Comparison of ENCODE assay signal across 19 cellular contexts in the genomic region with DNA sequence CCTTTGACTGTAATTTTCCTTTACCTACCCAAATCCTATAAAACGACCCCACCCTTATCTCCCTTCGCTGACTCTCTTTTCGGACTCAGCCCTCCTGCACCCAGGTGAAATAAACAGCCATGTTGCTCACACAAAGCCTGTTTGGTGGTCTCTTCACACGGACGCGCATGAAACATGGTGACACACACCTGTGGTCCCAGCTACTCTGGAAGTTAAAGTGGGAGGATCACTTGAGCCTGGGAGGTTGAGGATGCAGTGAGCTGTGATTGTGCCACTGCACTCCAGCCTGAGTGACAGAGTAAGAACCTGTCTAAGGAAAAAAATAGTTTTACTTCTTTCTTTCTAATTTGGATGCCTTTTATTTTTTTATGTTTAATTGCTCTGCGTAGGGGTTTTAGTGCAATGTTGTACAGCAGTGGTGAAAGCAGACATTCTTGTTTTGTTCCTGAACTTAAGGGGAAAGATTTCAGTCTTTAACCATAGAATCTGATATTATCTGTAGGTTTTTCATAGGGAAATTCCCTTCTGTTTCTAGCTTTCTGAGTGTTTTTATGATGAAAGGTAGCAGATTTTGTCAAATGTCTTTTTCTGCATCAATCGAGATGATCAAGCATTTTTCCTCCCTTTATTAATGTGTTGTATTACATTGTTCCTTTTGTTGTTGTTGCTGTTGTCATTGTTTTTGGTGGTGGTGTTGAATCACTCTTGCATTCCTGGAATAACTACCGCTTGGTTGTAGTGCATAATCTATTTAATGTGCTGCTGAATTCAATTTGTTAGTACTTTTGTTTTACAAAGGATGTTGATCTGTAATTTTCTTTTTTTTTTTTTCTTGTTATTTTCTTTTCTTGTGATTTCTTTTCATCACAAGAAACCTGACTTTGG.
A peak's percentile ranks its signal among the peaks of the same experiment; 100 is the strongest.
DNase-seq lines count a peak whose midpoint lies in the region; ATAC-seq and TF ChIP-seq lines count a peak whose summit lies in the region.
"Had no signal": no experiment of that assay in that cellular context is flagged by ENCODE, and none has a peak within 500 bp of the region (broad histone marks: within the 10 kb centered on the region; RNA-seq: fewer than 3 reads in every experiment).

No MANE protein-coding gene starts in this region.

- H3K36me3 Mint-ChIP-seq in T-helper 17 cell (ENCODE audit: low read depth) (no peaks in the 10 kb centered on the region), nephron progenitor cell (ENCODE audit: low read depth) (peaks cover 5% of the 10 kb centered on the region)
- H3K36me3 Mint-ChIP-seq: activated naive CD8-positive, alpha-beta T cell treated with anti-CD3 and anti-CD28 coated beads for 36 hours; CD14-positive monocyte; IgD-negative memory B cell had no signal

- H3K4me3 Mint-ChIP-seq in T-helper 17 cell (no peak overlapping the region), nephron progenitor cell (no peak overlapping the region)
- H3K4me3 Mint-ChIP-seq: activated B cell treated with CpG ODN at 0.5 μM for 24 hours; activated naive CD8-positive, alpha-beta T cell treated with anti-CD3 and anti-CD28 coated beads for 36 hours; CD14-positive monocyte; IgD-negative memory B cell; nephron had no signal

- H3K4me1 Mint-ChIP-seq in T-helper 17 cell (peaks cover 8% of the 10 kb centered on the region), nephron progenitor cell (peaks cover 19% of the 10 kb centered on the region)
- H3K4me1 Mint-ChIP-seq: activated B cell treated with CpG ODN at 0.5 μM for 24 hours, CD14-positive monocyte, IgD-negative memory B cell, nephron had no signal

- peak; percentile 43 for DNase-seq in GM04503 (ENCODE audit: low read depth)
- DNase-seq in T-helper 17 cell = no peak
- DNase-seq in fibroblast of gingiva (ENCODE audit: low read depth) = peak; percentile 31
- DNase-seq in nephron progenitor cell = no peak
- no peak for DNase-seq in Right ventricle myocardium superior
- DNase-seq in DMS53 (lab: John Stamatoyannopoulos, UW) = no peak
- no peak for DNase-seq in NOMO-1 treated with DMSO at 0.1 percent for 48 hours (lab: John Stamatoyannopoulos, UW; ENCODE audit: unreplicated experiment)
- DNase-seq: activated B cell treated with CpG ODN at 0.5 μM for 24 hours; activated CD8-positive, alpha-beta memory T cell treated with anti-CD3 and anti-CD28 coated beads, Interleukin-2, amount 50 U/mL, for 4 hours; activated naive CD8-positive, alpha-beta T cell treated with anti-CD3 and anti-CD28 coated beads for 36 hours; DND-41; foreskin melanocyte; NCI-H1105; stimulated activated naive CD8-positive, alpha-beta T cell treated with anti-CD3 and anti-CD28 coated beads, Interleukin-15, Interleukin-2, amounts not matched to agents 100 U/mL and 50 U/mL, for 24 hours had no signal

- peak overlapping the region; percentile 16 for H3K27ac Mint-ChIP-seq in T-helper 17 cell
- H3K27ac Mint-ChIP-seq in nephron progenitor cell = peak overlapping the region; percentile 21
- H3K27ac Mint-ChIP-seq: activated B cell treated with CpG ODN at 0.5 μM for 24 hours; activated naive CD8-positive, alpha-beta T cell treated with anti-CD3 and anti-CD28 coated beads for 36 hours; CD14-positive monocyte; IgD-negative memory B cell had no signal

- intact Hi-C loops in Right ventricle myocardium superior (cut with DNase I) = no loop called here

- ATAC-seq in T-helper 17 cell (no peak), Right ventricle myocardium superior (ENCODE audit: poor library complexity) (no peak), GM21515 (IDR thresholded peaks at IDR 0.05; ENCODE audit: unreplicated experiment) (no peak)
- ATAC-seq: sciatic nerve; stimulated activated naive CD8-positive, alpha-beta T cell treated with anti-CD3 and anti-CD28 coated beads, Interleukin-15, Interleukin-2, amounts not matched to agents 100 U/mL and 50 U/mL, for 24 hours had no signal

- no peaks in the 10 kb centered on the region for H3K9me3 ChIP-seq in T-helper 17 cell (ENCODE audit: control insufficient read depth, low read length, poor library complexity, severe bottlenecking)

- TF ChIP-seq CTCF in nephron progenitor cell (IDR thresholded peaks at IDR 0.05) = no peak

- H3K27me3 Mint-ChIP-seq in T-helper 17 cell (peaks cover 8% of the 10 kb centered on the region), nephron progenitor cell (ENCODE audit: low read depth, poor library complexity) (peaks cover 13% of the 10 kb centered on the region)

- H3K9me3 Mint-ChIP-seq in nephron progenitor cell = peaks cover 23% of the 10 kb centered on the region
- H3K9me3 Mint-ChIP-seq: activated B cell treated with CpG ODN at 0.5 μM for 24 hours had no signal

Comparison
In these comparisons a context has a peak if more than half of its experiments do, and no peak if none do; other contexts are left out.
1. DNase-seq: peak in GM04503 (single experiment) and fibroblast of gingiva (single experiment); none in T-helper 17 cell (0 of 3), nephron progenitor cell (single experiment), Right ventricle myocardium superior (single experiment), DMS53 (single experiment) and NOMO-1 treated with DMSO at 0.1 percent for 48 hours (single experiment).